Comparison of ENCODE assay signal across 8 cellular contexts in the genomic region with DNA sequence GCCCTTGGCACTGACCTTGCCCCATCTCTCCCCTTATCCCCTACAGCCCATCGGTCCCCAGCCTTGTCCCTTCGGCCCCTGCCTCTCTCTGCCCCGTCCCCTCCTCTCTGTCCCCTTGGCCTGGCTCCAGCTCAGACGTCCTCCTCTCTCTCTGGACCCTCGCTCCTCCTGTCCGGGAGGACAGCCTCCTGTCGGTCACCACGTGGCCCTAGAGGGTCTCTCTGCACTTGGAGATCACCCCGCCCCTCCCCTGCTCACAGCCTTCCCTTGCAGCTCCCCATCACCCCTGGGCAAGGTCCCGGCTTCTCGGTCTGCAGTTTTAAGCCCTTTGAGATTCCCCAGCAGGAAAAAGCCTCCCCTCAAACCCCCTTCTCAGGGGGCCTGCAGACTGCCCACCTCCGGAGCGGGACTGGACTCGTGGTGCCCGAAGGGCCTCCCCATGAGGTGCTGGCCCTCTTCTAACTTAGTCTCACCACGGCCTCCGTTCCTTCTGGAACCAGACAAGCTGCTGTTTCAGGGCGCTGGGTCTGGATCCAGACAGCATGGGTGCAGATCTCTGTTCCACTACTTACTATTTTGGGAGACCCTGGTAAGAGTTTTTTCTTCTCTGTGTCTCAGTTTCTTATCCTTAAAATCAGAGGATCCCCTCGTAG. TPM values are rescaled to one million over a fixed set of nuclear protein-coding genes. Genes with fewer than 3 reads are reported as not detected.
DNase-seq lines count a peak whose midpoint lies in the region; ATAC-seq and TF ChIP-seq lines count a peak whose summit lies in the region.

No MANE protein-coding gene starts in this region.

- H3K36me3 Mint-ChIP-seq in CD4-positive, alpha-beta memory T cell: peaks cover 0 to 3% of the 10 kb centered on the region in 2 donors
- H3K36me3 Mint-ChIP-seq in central memory CD8-positive, alpha-beta T cell (ENCODE audit: insufficient read depth): peaks cover 2% of the 10 kb centered on the region

- no peak overlapping the region for H4K91ac ChIP-seq in IMR-90 (ENCODE audit: insufficient read depth, low read depth, low read length)

- peaks cover 6% of the 10 kb centered on the region for H3K27me3 ChIP-seq in CD4-positive, alpha-beta memory T cell (ENCODE audit: insufficient read depth, low read length)
- H3K27me3 ChIP-seq in IMR-90 (ENCODE audit: control insufficient read depth, insufficient read depth, low read length) (no peaks in the 10 kb centered on the region), neural cell (ENCODE audit: insufficient read depth, low read depth, low read length) (peaks cover 26% of the 10 kb centered on the region), foreskin keratinocyte (peaks cover 10% of the 10 kb centered on the region)

- no peak for TF ChIP-seq EP300 in neural cell (conservative IDR thresholded peaks at IDR 0.05; ENCODE audit: poor library complexity, severe bottlenecking)

- H3K79me1 ChIP-seq in IMR-90 (ENCODE audit: low read depth in 1 of 2, low read length in 2 of 2): no peaks in the 10 kb centered on the region

- no peak overlapping the region for H3K56ac ChIP-seq in IMR-90 (ENCODE audit: extremely low read depth, insufficient read depth, low read length)

- no peak overlapping the region for H3K4ac ChIP-seq in IMR-90 (ENCODE audit: low read depth, low read length)

- H3K9ac ChIP-seq in IMR-90 (ENCODE audit: low read depth, low read length) (no peak overlapping the region), neural cell (ENCODE audit: low read length) (no peak overlapping the region)

- in situ Hi-C loops in IMR-90 (cut with MboI; ENCODE audit: low sequenced_read_pairs): no loop called here

- H2AFZ ChIP-seq in IMR-90 (replicated peaks; ENCODE audit: low read length, poor library complexity) (peak overlapping the region; percentile 94), neural cell (ENCODE audit: low read depth, low read length) (no peak overlapping the region)

- peak overlapping the region in 7 of 8 donors; percentile 76 to 91 (median 87) for H3K4me3 Mint-ChIP-seq in CD4-positive, alpha-beta memory T cell
- peak overlapping the region; percentile 79 for H3K4me3 Mint-ChIP-seq in central memory CD8-positive, alpha-beta T cell

- H2AK9ac ChIP-seq in IMR-90 (replicated peaks; ENCODE audit: low read depth, low read length, poor library complexity): no peak overlapping the region

- H3K14ac ChIP-seq in IMR-90 (replicated peaks; ENCODE audit: low read depth, low read length): no peak overlapping the region

- H3K4me2 ChIP-seq in IMR-90 (ENCODE audit: low read depth, low read length): no peak overlapping the region; the same call in 1 of the 2 replicates
- no peak overlapping the region for H3K4me2 ChIP-seq in neural cell (ENCODE audit: low read length)

- no peak overlapping the region for H2BK5ac ChIP-seq in IMR-90 (ENCODE audit: low read depth, low read length, poor library complexity, severe bottlenecking)

- no peak overlapping the region for H3K27ac ChIP-seq in CD4-positive, alpha-beta memory T cell (ENCODE audit: low read depth, low read length)
- H3K27ac ChIP-seq in IMR-90 (ENCODE audit: insufficient read depth, low read length) (no peak overlapping the region), neural cell (ENCODE audit: low read length) (no peak overlapping the region), foreskin keratinocyte (no peak overlapping the region)

- H3K36me3 ChIP-seq in CD4-positive, alpha-beta memory T cell (ENCODE audit: insufficient read depth, low read length): no peaks in the 10 kb centered on the region
- no peaks in the 10 kb centered on the region for H3K36me3 ChIP-seq in IMR-90 (ENCODE audit: control insufficient read depth, insufficient read depth, low read length)
- no peaks in the 10 kb centered on the region for H3K36me3 ChIP-seq in neural cell (ENCODE audit: insufficient read depth, low read length)

- CTCF ChIA-PET in CD4-positive, alpha-beta memory T cell (lab: Charles Lee; ENCODE audit: partially characterized antibody): no interaction called here
- CTCF ChIA-PET in IMR-90 (lab: Yijun Ruan, JAX): no interaction called here

- H2BK20ac ChIP-seq in IMR-90 (ENCODE audit: low read depth, low read length): no peak overlapping the region

- ATAC-seq in IMR-90 (ENCODE audit: low read depth) (no peak), foreskin keratinocyte (no peak), GM21390 (IDR thresholded peaks at IDR 0.05; ENCODE audit: unreplicated experiment) (no peak)
- ATAC-seq in central memory CD8-positive, alpha-beta T cell (replicated peaks; ENCODE audit: extremely low read depth, poor library complexity, severe bottlenecking): no peak

- no peaks in the 10 kb centered on the region for H3K9me3 ChIP-seq in CD4-positive, alpha-beta memory T cell (ENCODE audit: control insufficient read depth in 1 of 2, low read length in 2 of 2)
- H3K9me3 ChIP-seq in IMR-90 (ENCODE audit: control insufficient read depth, insufficient read depth, low read length) (no peaks in the 10 kb centered on the region), neural cell (ENCODE audit: low read length) (no peaks in the 10 kb centered on the region)

- intact Hi-C loops in CD4-positive, alpha-beta memory T cell (cut with micrococcal nuclease): no loop called here
- intact Hi-C loops in IMR-90 (cut with micrococcal nuclease): no loop called here

- WGBS in IMR-90 (ENCODE audit: extremely low coverage in 2 of 2, insufficient read length in 1 of 2), 2 experiments: 29% methylated on average over 7 of the region's 19 CpGs; no CpG with 5 or more reads in 1 of the 2 experiments

- H3K4me1 ChIP-seq in CD4-positive, alpha-beta memory T cell (ENCODE audit: insufficient read depth, low read length): peaks cover 15% of the 10 kb centered on the region
- H3K4me1 ChIP-seq in IMR-90 (ENCODE audit: control insufficient read depth, insufficient read depth, low read length) (no peaks in the 10 kb centered on the region), foreskin keratinocyte (peaks cover 6% of the 10 kb centered on the region)

- H3K18ac ChIP-seq in IMR-90 (ENCODE audit: low read depth, low read length): no peak overlapping the region

- no peaks in the 10 kb centered on the region for H3K9me1 ChIP-seq in IMR-90 (ENCODE audit: insufficient read depth, low read length)

- no peaks in the 10 kb centered on the region for H3K9me2 ChIP-seq in neural cell (ENCODE audit: insufficient read depth, low read length)

- H3K23ac ChIP-seq in IMR-90 (ENCODE audit: low read depth, low read length): no peak overlapping the region

- POLR2A ChIA-PET in CD4-positive, alpha-beta memory T cell (lab: Charles Lee; ENCODE audit: partially characterized antibody): no interaction called here
- POLR2A ChIA-PET in IMR-90 (lab: Charles Lee; ENCODE audit: unreplicated experiment): no interaction called here

- no peak for TF ChIP-seq CTCF in IMR-90 (conservative IDR thresholded peaks at IDR 0.05; ENCODE audit: low read depth, low read length)
- no peak for TF ChIP-seq CTCF in neural cell (IDR thresholded peaks at IDR 0.05; ENCODE audit: poor library complexity, severe bottlenecking)
- TF ChIP-seq CTCF in foreskin keratinocyte (conservative IDR thresholded peaks at IDR 0.05): no peak

- no peaks in the 10 kb centered on the region for H3F3A ChIP-seq in neural cell (ENCODE audit: insufficient read depth, low read length, poor library complexity, severe bottlenecking)

- H4K20me1 ChIP-seq in IMR-90 (ENCODE audit: insufficient read depth, low read length) (no peaks in the 10 kb centered on the region), neural cell (ENCODE audit: insufficient read depth) (no peaks in the 10 kb centered on the region)

- H3K4me3 ChIP-seq in CD4-positive, alpha-beta memory T cell (ENCODE audit: low read length in 2 of 2): no peak overlapping the region
- H3K4me3 ChIP-seq in IMR-90 (ENCODE audit: insufficient read depth, low read depth, low read length): no peak overlapping the region
- peak overlapping the region; percentile 72 for H3K4me3 ChIP-seq in neural cell (ENCODE audit: low read length)

- H2AK5ac ChIP-seq in IMR-90 (ENCODE audit: low read depth, low read length): no peak overlapping the region

- peaks cover 29 to 42% of the 10 kb centered on the region in 2 donors for H3K27me3 Mint-ChIP-seq in CD4-positive, alpha-beta memory T cell
- H3K27me3 Mint-ChIP-seq in central memory CD8-positive, alpha-beta T cell: peaks cover 63% of the 10 kb centered on the region

- H4K8ac ChIP-seq in IMR-90 (ENCODE audit: low read depth in 2 of 2, low read length in 2 of 2): 0 out of 4 replicates have a peak overlapping the region, but pooled peaks of 1 of the 2 experiments have one; percentile 41

- H4K5ac ChIP-seq in IMR-90 (ENCODE audit: low read depth, low read length): no peak overlapping the region

- H3K27ac Mint-ChIP-seq in CD4-positive, alpha-beta memory T cell: peak overlapping the region in 1 of 7 donors; percentile 30
- no peak overlapping the region for H3K27ac Mint-ChIP-seq in central memory CD8-positive, alpha-beta T cell (ENCODE audit: low read depth)

- dilution Hi-C loops in IMR-90 (cut with HindIII; ENCODE audit: low sequenced_read_pairs, unreplicated experiment): no loop called here

- H3K79me2 ChIP-seq in neural cell (replicated peaks; ENCODE audit: insufficient read depth, low read length): no peaks in the 10 kb centered on the region

- H2BK120ac ChIP-seq in IMR-90 (ENCODE audit: low read depth, low read length): no peak overlapping the region

- peaks cover 6 to 16% (median 11%) of the 10 kb centered on the region in 4 donors for H3K4me1 Mint-ChIP-seq in CD4-positive, alpha-beta memory T cell
- H3K4me1 Mint-ChIP-seq in central memory CD8-positive, alpha-beta T cell: peaks cover 18% of the 10 kb centered on the region

- H2BK15ac ChIP-seq in IMR-90 (ENCODE audit: low read depth, low read length): no peak overlapping the region

- peaks cover 0 to 10% (median 0%) of the 10 kb centered on the region in 8 donors for H3K9me3 Mint-ChIP-seq in CD4-positive, alpha-beta memory T cell
- no peaks in the 10 kb centered on the region for H3K9me3 Mint-ChIP-seq in central memory CD8-positive, alpha-beta T cell

- DNase-seq in CD4-positive, alpha-beta memory T cell: no peak
- DNase-seq in IMR-90 (no peak), foreskin keratinocyte (no peak), MV-4-11 (lab: John Stamatoyannopoulos, UW) (no peak), KG1 (lab: John Stamatoyannopoulos, UW) (no peak)
- no peak for DNase-seq in central memory CD8-positive, alpha-beta T cell (ENCODE audit: low spot score in 2 of 2)

- no peak for TF ChIP-seq POLR2A in IMR-90 (IDR thresholded peaks at IDR 0.05; ENCODE audit: low read depth, low read length)

- no peak for TF ChIP-seq RAD21 in IMR-90 (IDR thresholded peaks at IDR 0.05; ENCODE audit: low read length)
- no peak for TF ChIP-seq RAD21 in neural cell (conservative IDR thresholded peaks at IDR 0.05)

- BruUV-seq in IMR-90 (replicated peaks; lab: Mats Ljungman, UMichigan): no TSS peak

RNA-seq across cellular contexts. Expression of gene KLK15, which starts 3.3 kb away (rescaled TPM):
- total RNA-seq in CD4-positive, alpha-beta memory T cell: not detected
- polyA plus RNA-seq in CD4-positive, alpha-beta memory T cell: not detected
- not detected in 2 replicates for total RNA-seq in IMR-90 (2012; rRNA removed)
- not detected in 2 replicates for polyA plus RNA-seq in IMR-90 (2012; rRNA removed)
- not detected in 2 replicates for polyA plus RNA-seq in IMR-90 (2012; cell fraction: cytosol; rRNA removed)
- polyA plus RNA-seq in IMR-90 (2012; cell fraction: nucleus; rRNA removed; ENCODE audit: low replicate concordance): not detected in 2 replicates
- not detected in 2 replicates for polyA plus RNA-seq in neural cell
- not detected in 2 replicates for polyA minus RNA-seq in neural cell
- total RNA-seq in foreskin keratinocyte: not detected in 2 replicates
- polyA plus RNA-seq in foreskin keratinocyte: not detected in 2 replicates

RNA-seq across cellular contexts. Expression of gene KLK1, which starts 13.1 kb away (rescaled TPM):
- not detected for total RNA-seq in CD4-positive, alpha-beta memory T cell
- not detected for polyA plus RNA-seq in CD4-positive, alpha-beta memory T cell
- total RNA-seq in IMR-90 (2012; rRNA removed) (not detected in 2 replicates), foreskin keratinocyte (1.1 and 1.3 TPM in 2 replicates)
- polyA plus RNA-seq in IMR-90 (2012; rRNA removed) (not detected in 2 replicates), neural cell (not detected in 2 replicates), foreskin keratinocyte (3.9 and 5.0 TPM in 2 replicates)
- polyA plus RNA-seq in IMR-90 (2012; cell fraction: cytosol; rRNA removed): not detected in 2 replicates
- 0.12 TPM in 1 of 2 replicates, not detected in the other for polyA plus RNA-seq in IMR-90 (2012; cell fraction: nucleus; rRNA removed; ENCODE audit: low replicate concordance)
- not detected in 2 replicates for polyA minus RNA-seq in neural cell

RNA-seq across cellular contexts. Expression of gene KLK3, which starts 18.0 kb away (rescaled TPM):
- total RNA-seq in CD4-positive, alpha-beta memory T cell: not detected
- not detected for polyA plus RNA-seq in CD4-positive, alpha-beta memory T cell
- total RNA-seq in IMR-90 (2012; rRNA removed) (not detected in 2 replicates), foreskin keratinocyte (not detected in 2 replicates)
- polyA plus RNA-seq in IMR-90 (2012; rRNA removed) (not detected in 2 replicates), neural cell (not detected in 2 replicates), foreskin keratinocyte (not detected in 2 replicates)
- not detected in 2 replicates for polyA plus RNA-seq in IMR-90 (2012; cell fraction: cytosol; rRNA removed)
- not detected in 2 replicates for polyA plus RNA-seq in IMR-90 (2012; cell fraction: nucleus; rRNA removed; ENCODE audit: low replicate concordance)
- polyA minus RNA-seq in neural cell: not detected in 2 replicates

RNA-seq across cellular contexts. Expression of gene KLK2, which starts 36.6 kb away (rescaled TPM):
- not detected for total RNA-seq in CD4-positive, alpha-beta memory T cell
- not detected for polyA plus RNA-seq in CD4-positive, alpha-beta memory T cell
- total RNA-seq in IMR-90 (2012; rRNA removed): not detected in 2 replicates
- not detected in 2 replicates for polyA plus RNA-seq in IMR-90 (2012; rRNA removed)
- 0.12 TPM in 1 of 2 replicates, not detected in the other for polyA plus RNA-seq in IMR-90 (2012; cell fraction: cytosol; rRNA removed)
- polyA plus RNA-seq in IMR-90 (2012; cell fraction: nucleus; rRNA removed; ENCODE audit: low replicate concordance): 0.19 TPM in 1 of 2 replicates, not detected in the other
- not detected in 2 replicates for polyA plus RNA-seq in neural cell
- not detected in 2 replicates for polyA minus RNA-seq in neural cell
- not detected in 2 replicates for total RNA-seq in foreskin keratinocyte
- not detected in 2 replicates for polyA plus RNA-seq in foreskin keratinocyte

RNA-seq across cellular contexts. Expression of gene ACP4, which starts 46.5 kb away (rescaled TPM):
- not detected for total RNA-seq in CD4-positive, alpha-beta memory T cell
- not detected for polyA plus RNA-seq in CD4-positive, alpha-beta memory T cell
- total RNA-seq in IMR-90 (2012; rRNA removed) (not detected in 2 replicates), foreskin keratinocyte (not detected in 2 replicates)
- polyA plus RNA-seq in IMR-90 (2012; rRNA removed) (not detected in 2 replicates), neural cell (not detected in 2 replicates), foreskin keratinocyte (not detected in 2 replicates)
- not detected in 2 replicates for polyA plus RNA-seq in IMR-90 (2012; cell fraction: cytosol; rRNA removed)
- polyA plus RNA-seq in IMR-90 (2012; cell fraction: nucleus; rRNA removed; ENCODE audit: low replicate concordance): not detected in 2 replicates
- polyA minus RNA-seq in neural cell: not detected in 2 replicates
